In genomic region chrX:134533952-134534351, GRCh38 we compare ENCODE assay signal across 2 cellular contexts.
TF ChIP-seq lines count a peak whose summit lies in the region.

No MANE protein-coding gene starts in this region.

TF ChIP-seq in A549, 52 proteins besides CTCF, POLR2A, EP300 and RAD21:
- TF ChIP-seq, protein P1, sequence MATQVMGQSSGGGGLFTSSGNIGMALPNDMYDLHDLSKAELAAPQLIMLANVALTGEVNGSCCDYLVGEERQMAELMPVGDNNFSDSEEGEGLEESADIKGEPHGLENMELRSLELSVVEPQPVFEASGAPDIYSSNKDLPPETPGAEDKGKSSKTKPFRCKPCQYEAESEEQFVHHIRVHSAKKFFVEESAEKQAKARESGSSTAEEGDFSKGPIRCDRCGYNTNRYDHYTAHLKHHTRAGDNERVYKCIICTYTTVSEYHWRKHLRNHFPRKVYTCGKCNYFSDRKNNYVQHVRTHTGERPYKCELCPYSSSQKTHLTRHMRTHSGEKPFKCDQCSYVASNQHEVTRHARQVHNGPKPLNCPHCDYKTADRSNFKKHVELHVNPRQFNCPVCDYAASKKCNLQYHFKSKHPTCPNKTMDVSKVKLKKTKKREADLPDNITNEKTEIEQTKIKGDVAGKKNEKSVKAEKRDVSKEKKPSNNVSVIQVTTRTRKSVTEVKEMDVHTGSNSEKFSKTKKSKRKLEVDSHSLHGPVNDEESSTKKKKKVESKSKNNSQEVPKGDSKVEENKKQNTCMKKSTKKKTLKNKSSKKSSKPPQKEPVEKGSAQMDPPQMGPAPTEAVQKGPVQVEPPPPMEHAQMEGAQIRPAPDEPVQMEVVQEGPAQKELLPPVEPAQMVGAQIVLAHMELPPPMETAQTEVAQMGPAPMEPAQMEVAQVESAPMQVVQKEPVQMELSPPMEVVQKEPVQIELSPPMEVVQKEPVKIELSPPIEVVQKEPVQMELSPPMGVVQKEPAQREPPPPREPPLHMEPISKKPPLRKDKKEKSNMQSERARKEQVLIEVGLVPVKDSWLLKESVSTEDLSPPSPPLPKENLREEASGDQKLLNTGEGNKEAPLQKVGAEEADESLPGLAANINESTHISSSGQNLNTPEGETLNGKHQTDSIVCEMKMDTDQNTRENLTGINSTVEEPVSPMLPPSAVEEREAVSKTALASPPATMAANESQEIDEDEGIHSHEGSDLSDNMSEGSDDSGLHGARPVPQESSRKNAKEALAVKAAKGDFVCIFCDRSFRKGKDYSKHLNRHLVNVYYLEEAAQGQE (IDR thresholded peaks at IDR 0.05), result no peak
- TF ChIP-seq, protein P2, sequence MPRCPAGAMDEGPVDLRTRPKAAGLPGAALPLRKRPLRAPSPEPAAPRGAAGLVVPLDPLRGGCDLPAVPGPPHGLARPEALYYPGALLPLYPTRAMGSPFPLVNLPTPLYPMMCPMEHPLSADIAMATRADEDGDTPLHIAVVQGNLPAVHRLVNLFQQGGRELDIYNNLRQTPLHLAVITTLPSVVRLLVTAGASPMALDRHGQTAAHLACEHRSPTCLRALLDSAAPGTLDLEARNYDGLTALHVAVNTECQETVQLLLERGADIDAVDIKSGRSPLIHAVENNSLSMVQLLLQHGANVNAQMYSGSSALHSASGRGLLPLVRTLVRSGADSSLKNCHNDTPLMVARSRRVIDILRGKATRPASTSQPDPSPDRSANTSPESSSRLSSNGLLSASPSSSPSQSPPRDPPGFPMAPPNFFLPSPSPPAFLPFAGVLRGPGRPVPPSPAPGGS (IDR thresholded peaks at IDR 0.05), result no peak
- TF ChIP-seq, protein P3, sequence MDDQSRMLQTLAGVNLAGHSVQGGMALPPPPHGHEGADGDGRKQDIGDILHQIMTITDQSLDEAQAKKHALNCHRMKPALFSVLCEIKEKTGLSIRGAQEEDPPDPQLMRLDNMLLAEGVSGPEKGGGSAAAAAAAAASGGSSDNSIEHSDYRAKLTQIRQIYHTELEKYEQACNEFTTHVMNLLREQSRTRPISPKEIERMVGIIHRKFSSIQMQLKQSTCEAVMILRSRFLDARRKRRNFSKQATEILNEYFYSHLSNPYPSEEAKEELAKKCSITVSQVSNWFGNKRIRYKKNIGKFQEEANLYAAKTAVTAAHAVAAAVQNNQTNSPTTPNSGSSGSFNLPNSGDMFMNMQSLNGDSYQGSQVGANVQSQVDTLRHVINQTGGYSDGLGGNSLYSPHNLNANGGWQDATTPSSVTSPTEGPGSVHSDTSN (IDR thresholded peaks at IDR 0.05), result no peak
- TF ChIP-seq KDM1A (IDR thresholded peaks at IDR 0.05; ENCODE audit: low read depth), result no peak
- TF ChIP-seq FOXS1 (CRISPR knock-in tag; IDR thresholded peaks at IDR 0.05), result no peak
- TF ChIP-seq TP53 (CRISPR knock-in tag; IDR thresholded peaks at IDR 0.05), result no peak
- TF ChIP-seq CHD4 (IDR thresholded peaks at IDR 0.05; ENCODE audit: borderline replicate concordance), result no peak
- no peak for TF ChIP-seq HDAC2 (IDR thresholded peaks at IDR 0.05)
- no peak for TF ChIP-seq JUNB (IDR thresholded peaks at IDR 0.05)
- TF ChIP-seq, protein P4, sequence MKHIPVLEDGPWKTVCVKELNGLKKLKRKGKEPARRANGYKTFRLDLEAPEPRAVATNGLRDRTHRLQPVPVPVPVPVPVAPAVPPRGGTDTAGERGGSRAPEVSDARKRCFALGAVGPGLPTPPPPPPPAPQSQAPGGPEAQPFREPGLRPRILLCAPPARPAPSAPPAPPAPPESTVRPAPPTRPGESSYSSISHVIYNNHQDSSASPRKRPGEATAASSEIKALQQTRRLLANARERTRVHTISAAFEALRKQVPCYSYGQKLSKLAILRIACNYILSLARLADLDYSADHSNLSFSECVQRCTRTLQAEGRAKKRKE (CRISPR knock-in tag; IDR thresholded peaks at IDR 0.05; ENCODE audit: low read depth), result no peak
- TF ChIP-seq MYC (IDR thresholded peaks at IDR 0.05; ENCODE audit: borderline replicate concordance, low read length), result no peak
- TF ChIP-seq, protein P5, sequence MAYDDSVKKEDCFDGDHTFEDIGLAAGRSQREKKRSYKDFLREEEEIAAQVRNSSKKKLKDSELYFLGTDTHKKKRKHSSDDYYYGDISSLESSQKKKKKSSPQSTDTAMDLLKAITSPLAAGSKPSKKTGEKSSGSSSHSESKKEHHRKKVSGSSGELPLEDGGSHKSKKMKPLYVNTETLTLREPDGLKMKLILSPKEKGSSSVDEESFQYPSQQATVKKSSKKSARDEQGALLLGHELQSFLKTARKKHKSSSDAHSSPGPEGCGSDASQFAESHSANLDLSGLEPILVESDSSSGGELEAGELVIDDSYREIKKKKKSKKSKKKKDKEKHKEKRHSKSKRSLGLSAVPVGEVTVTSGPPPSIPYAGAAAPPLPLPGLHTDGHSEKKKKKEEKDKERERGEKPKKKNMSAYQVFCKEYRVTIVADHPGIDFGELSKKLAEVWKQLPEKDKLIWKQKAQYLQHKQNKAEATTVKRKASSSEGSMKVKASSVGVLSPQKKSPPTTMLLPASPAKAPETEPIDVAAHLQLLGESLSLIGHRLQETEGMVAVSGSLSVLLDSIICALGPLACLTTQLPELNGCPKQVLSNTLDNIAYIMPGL (CRISPR knock-in tag; IDR thresholded peaks at IDR 0.05; ENCODE audit: borderline replicate concordance), result no peak
- no peak for TF ChIP-seq CHD2 (IDR thresholded peaks at IDR 0.05; ENCODE audit: low read length, partially characterized antibody)
- TF ChIP-seq SMC3 (IDR thresholded peaks at IDR 0.05), result no peak
- TF ChIP-seq HES2 (IDR thresholded peaks at IDR 0.05), result no peak
- TF ChIP-seq USF2 (IDR thresholded peaks at IDR 0.05), result no peak
- TF ChIP-seq MAZ (IDR thresholded peaks at IDR 0.05; ENCODE audit: borderline replicate concordance, low read depth, low read length), result no peak
- TF ChIP-seq ESRRA (IDR thresholded peaks at IDR 0.05; ENCODE audit: borderline replicate concordance, low read length), result no peak
- no peak for TF ChIP-seq SREBF2 (IDR thresholded peaks at IDR 0.05)
- no peak for TF ChIP-seq ZFP36 (IDR thresholded peaks at IDR 0.05; ENCODE audit: borderline replicate concordance, partially characterized antibody)
TF ChIP-seq in A549: peak in this region for 0.

TF ChIP-seq in K562, 482 proteins besides CTCF, POLR2A, EP300 and RAD21 (continued from another document):
- peak; percentile 35; the same call in 1 of the 2 replicates for TF ChIP-seq MGA (IDR thresholded peaks at IDR 0.05)
- peak; percentile 54 for TF ChIP-seq CEBPB (tag; IDR thresholded peaks at IDR 0.05)
- TF ChIP-seq ZNF354B (CRISPR knock-in tag; IDR thresholded peaks at IDR 0.05), result no peak
- no peak for TF ChIP-seq POLR2AphosphoS5 (IDR thresholded peaks at IDR 0.05; ENCODE audit: control insufficient read depth, insufficient read depth, low read depth, low read length)
